Comparison of ENCODE assay signal across 11 cellular contexts in the genomic region with DNA sequence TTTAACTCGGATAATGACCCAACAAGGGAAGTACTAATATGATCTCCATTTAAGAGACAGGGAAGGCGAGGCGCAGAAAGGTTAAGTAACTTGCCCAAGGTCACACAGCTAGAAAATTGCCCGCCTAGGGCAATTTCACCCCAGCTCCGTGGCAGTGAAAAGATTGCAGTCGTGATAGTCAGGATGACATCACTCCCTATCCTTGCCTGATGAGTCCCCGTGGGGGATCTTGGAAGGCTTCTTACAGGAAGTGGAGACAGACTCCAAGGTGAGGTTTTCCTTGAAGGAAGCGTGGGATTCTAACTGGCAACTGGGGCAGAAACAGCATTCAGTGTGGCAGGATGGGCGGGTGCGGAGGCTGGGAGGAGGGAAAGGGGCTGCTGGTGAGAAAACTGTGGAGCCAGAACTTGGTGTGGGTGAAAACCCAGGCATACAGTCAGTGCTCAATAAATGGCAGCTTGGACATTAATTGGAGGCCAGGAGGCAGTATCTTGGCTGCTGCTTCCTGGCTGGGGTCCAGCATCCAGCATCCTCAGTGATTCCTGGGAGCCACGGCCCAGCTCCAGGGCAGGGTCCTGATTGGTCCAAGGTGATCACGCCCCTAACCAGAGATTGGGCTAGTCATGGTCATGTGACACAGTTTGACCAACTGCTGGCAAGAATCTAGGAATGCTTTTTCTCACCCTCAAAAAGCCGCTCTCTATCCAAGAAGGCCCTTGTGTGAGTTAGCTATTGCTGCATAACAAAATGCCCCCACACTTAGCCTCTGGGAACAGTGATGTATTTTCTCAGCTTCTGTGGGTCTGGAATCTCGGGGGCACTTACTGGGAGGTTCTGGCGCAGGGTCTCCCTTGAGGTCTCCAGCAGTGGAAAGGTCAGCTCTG.
DNase-seq lines count a peak whose midpoint lies in the region; ATAC-seq and TF ChIP-seq lines count a peak whose summit lies in the region.
"Had no signal": no experiment of that assay in that cellular context is flagged by ENCODE, and none has a peak within 500 bp of the region (broad histone marks: within the 10 kb centered on the region; RNA-seq: fewer than 3 reads in every experiment).

No MANE protein-coding gene starts in this region.

- DNase-seq in CD1c-positive myeloid dendritic cell (ENCODE audit: extremely low spot score) (peak; percentile 43), NCI-H69 (lab: John Stamatoyannopoulos, UW) (peak; percentile 45), esophagus muscularis mucosa (ENCODE audit: extremely low spot score) (no peak), trophoblast cell (peak; percentile 71 to 84), Kasumi-1 (lab: John Stamatoyannopoulos, UW) (no peak)
- DNase-seq in stimulated activated CD4-positive, alpha-beta T cell treated with anti-CD3 and anti-CD28 coated beads, Interleukin-4, amount 100 ng/mL, for 1 hour, result no peak
- no peak for DNase-seq in CD4-positive, alpha-beta T cell
- DNase-seq: natural killer cell, NCI-H2107 had no signal

- H4K8ac ChIP-seq in trophoblast cell (ENCODE audit: low read depth, low read length), result no peak overlapping the region

- H3K27ac ChIP-seq in esophagus muscularis mucosa (replicated peaks in 1 of 4), result peak overlapping the region; percentile 87 to 92 (median 90)
- H3K27ac ChIP-seq in trophoblast cell (ENCODE audit: low read depth, low read length), result no peak overlapping the region
- H3K27ac ChIP-seq in CD4-positive, alpha-beta T cell (ENCODE audit: low read depth, low read length), result no peak overlapping the region

- no peaks in the 10 kb centered on the region for H3K36me3 Mint-ChIP-seq in CD4-positive, alpha-beta T cell (ENCODE audit: low read depth)
- H3K36me3 Mint-ChIP-seq: natural killer cell had no signal

- no peak for TF ChIP-seq POLR2A in esophagus muscularis mucosa (IDR thresholded peaks at IDR 0.05; ENCODE audit: low read depth)

- no peak overlapping the region for H3K23ac ChIP-seq in trophoblast cell (ENCODE audit: low read length)

- no peak overlapping the region for H2AFZ ChIP-seq in trophoblast cell (ENCODE audit: insufficient read depth, low read length, poor library complexity)

- peak overlapping the region; percentile 9 for H2BK120ac ChIP-seq in trophoblast cell (ENCODE audit: insufficient read depth, low read length, poor library complexity)

- H3K27ac Mint-ChIP-seq in CD4-positive, alpha-beta T cell, result no peak overlapping the region
- H3K27ac Mint-ChIP-seq: activated T-helper 17 cell treated with anti-CD3 and anti-CD28 coated beads, Interleukin-2, amount 50 U/mL, for 72 hours had no signal

- H3K4me2 ChIP-seq in trophoblast cell (ENCODE audit: low read length), result no peak overlapping the region

- no peaks in the 10 kb centered on the region for H3K27me3 Mint-ChIP-seq in CD4-positive, alpha-beta T cell

- H2BK12ac ChIP-seq in trophoblast cell (ENCODE audit: low read length), result peak overlapping the region; percentile 34

- no peak for TF ChIP-seq CTCF in esophagus muscularis mucosa (IDR thresholded peaks at IDR 0.05)
- no peak for TF ChIP-seq CTCF in CD4-positive, alpha-beta T cell (IDR thresholded peaks at IDR 0.05)

- no peak for TF ChIP-seq EP300 in esophagus muscularis mucosa (IDR thresholded peaks at IDR 0.05)

- H4K91ac ChIP-seq in trophoblast cell (ENCODE audit: low read depth, low read length), result peak overlapping the region; percentile 61

- H3K4me1 ChIP-seq in esophagus muscularis mucosa, result peaks cover 57 to 74% (median 71%) of the 10 kb centered on the region in 4 donors
- peaks cover 43 to 51% of the 10 kb centered on the region in 2 experiments for H3K4me1 ChIP-seq in trophoblast cell (ENCODE audit: control insufficient read depth in 1 of 2, insufficient read depth in 2 of 2, low read length in 2 of 2)

- no peak overlapping the region for H3K9ac ChIP-seq in trophoblast cell (ENCODE audit: low read length)

- H3K4ac ChIP-seq in trophoblast cell (ENCODE audit: low read depth, low read length), result no peak overlapping the region

- H3K18ac ChIP-seq in trophoblast cell (ENCODE audit: low read length), result no peak overlapping the region

- no peak overlapping the region for H2BK5ac ChIP-seq in trophoblast cell (ENCODE audit: low read depth, low read length, poor library complexity)

- H3K27me3 ChIP-seq in esophagus muscularis mucosa, result no peaks in the 10 kb centered on the region
- H3K27me3 ChIP-seq in trophoblast cell (ENCODE audit: insufficient read depth, low read length), result no peaks in the 10 kb centered on the region
- H3K27me3 ChIP-seq in CD4-positive, alpha-beta T cell (ENCODE audit: control insufficient read depth, insufficient read depth, low read length), result no peaks in the 10 kb centered on the region

- H3K36me3 ChIP-seq in esophagus muscularis mucosa, result no peaks in the 10 kb centered on the region
- H3K36me3 ChIP-seq in trophoblast cell (ENCODE audit: control insufficient read depth in 1 of 2, insufficient read depth in 2 of 2, low read length in 2 of 2), result no peaks in the 10 kb centered on the region

- H3K9me3 Mint-ChIP-seq in CD4-positive, alpha-beta T cell, result no peaks in the 10 kb centered on the region
- H3K9me3 Mint-ChIP-seq: activated T-helper 17 cell treated with anti-CD3 and anti-CD28 coated beads, Interleukin-2, amount 50 U/mL, for 72 hours; natural killer cell had no signal

- H3K4me3 ChIP-seq in esophagus muscularis mucosa, result peak overlapping the region in 2 of 4 donors; percentile 33 to 52
- no peak overlapping the region for H3K4me3 ChIP-seq in trophoblast cell (ENCODE audit: low read depth, low read length)

- peaks cover 7% of the 10 kb centered on the region for H3K79me2 ChIP-seq in trophoblast cell (ENCODE audit: control insufficient read depth, insufficient read depth, low read length, poor library complexity)

- no peak for ATAC-seq in HG02623 (IDR thresholded peaks at IDR 0.05; ENCODE audit: unreplicated experiment)
- no peak for ATAC-seq in CD4-positive, alpha-beta T cell (ENCODE audit: poor library complexity)
- ATAC-seq: activated T-helper 17 cell treated with anti-CD3 and anti-CD28 coated beads, Interleukin-2, amount 50 U/mL, for 72 hours; natural killer cell had no signal

- POLR2A ChIA-PET in CD4-positive, alpha-beta T cell (lab: Charles Lee), result no interaction called here

- H2AK5ac ChIP-seq in trophoblast cell (ENCODE audit: low read length), result no peak overlapping the region

- H3K14ac ChIP-seq in trophoblast cell (ENCODE audit: low read length), result no peak overlapping the region

- H3K9me3 ChIP-seq in esophagus muscularis mucosa (no peaks in the 10 kb centered on the region), trophoblast cell (ENCODE audit: insufficient read depth, low read depth, low read length) (peaks cover 3% of the 10 kb centered on the region)
- peaks cover under 1% of the 10 kb centered on the region for H3K9me3 ChIP-seq in CD4-positive, alpha-beta T cell (ENCODE audit: control insufficient read depth, low read length)

- H3K4me3 Mint-ChIP-seq in CD4-positive, alpha-beta T cell, result no peak overlapping the region

- intact Hi-C loops in esophagus muscularis mucosa (cut with DNase I), result loop anchor here (10.0 kb wide), 1 partner anchor 59 kb away; no protein-coding TSS in a partner anchor
- intact Hi-C loops in CD4-positive, alpha-beta T cell (cut with DNase I, micrococcal nuclease), result no loop called here

- H3K79me1 ChIP-seq in trophoblast cell (ENCODE audit: low read length), result peaks cover 42% of the 10 kb centered on the region

- peaks cover 20% of the 10 kb centered on the region for H3K4me1 Mint-ChIP-seq in CD4-positive, alpha-beta T cell (ENCODE audit: low read depth)

- WGBS in esophagus muscularis mucosa, result 60% methylated on average over 15 of the region's 15 CpGs
- WGBS in trophoblast cell (ENCODE audit: extremely low coverage, insufficient coverage, insufficient read length), result no CpG with 5 or more reads among the region's 15 CpGs

- no peak overlapping the region for H4K12ac ChIP-seq in trophoblast cell (ENCODE audit: low read depth, low read length)

- CTCF ChIA-PET in CD4-positive, alpha-beta T cell (lab: Charles Lee), result no interaction called here

Comparison
In these comparisons a context has a peak if more than half of its experiments do, and no peak if none do; other contexts are left out.
1. DNase-seq: peak in CD1c-positive myeloid dendritic cell (single experiment), NCI-H69 (single experiment) and trophoblast cell (2 of 2); none in esophagus muscularis mucosa (single experiment), Kasumi-1 (0 of 2), stimulated activated CD4-positive, alpha-beta T cell treated with anti-CD3 and anti-CD28 coated beads, Interleukin-4, amount 100 ng/mL, for 1 hour (single experiment) and CD4-positive, alpha-beta T cell (0 of 10).
2. H3K27ac ChIP-seq: peak in esophagus muscularis mucosa (4 of 4); none in trophoblast cell (single experiment) and CD4-positive, alpha-beta T cell (single experiment).